Comparison of ENCODE assay signal across 12 cellular contexts in the genomic region with DNA sequence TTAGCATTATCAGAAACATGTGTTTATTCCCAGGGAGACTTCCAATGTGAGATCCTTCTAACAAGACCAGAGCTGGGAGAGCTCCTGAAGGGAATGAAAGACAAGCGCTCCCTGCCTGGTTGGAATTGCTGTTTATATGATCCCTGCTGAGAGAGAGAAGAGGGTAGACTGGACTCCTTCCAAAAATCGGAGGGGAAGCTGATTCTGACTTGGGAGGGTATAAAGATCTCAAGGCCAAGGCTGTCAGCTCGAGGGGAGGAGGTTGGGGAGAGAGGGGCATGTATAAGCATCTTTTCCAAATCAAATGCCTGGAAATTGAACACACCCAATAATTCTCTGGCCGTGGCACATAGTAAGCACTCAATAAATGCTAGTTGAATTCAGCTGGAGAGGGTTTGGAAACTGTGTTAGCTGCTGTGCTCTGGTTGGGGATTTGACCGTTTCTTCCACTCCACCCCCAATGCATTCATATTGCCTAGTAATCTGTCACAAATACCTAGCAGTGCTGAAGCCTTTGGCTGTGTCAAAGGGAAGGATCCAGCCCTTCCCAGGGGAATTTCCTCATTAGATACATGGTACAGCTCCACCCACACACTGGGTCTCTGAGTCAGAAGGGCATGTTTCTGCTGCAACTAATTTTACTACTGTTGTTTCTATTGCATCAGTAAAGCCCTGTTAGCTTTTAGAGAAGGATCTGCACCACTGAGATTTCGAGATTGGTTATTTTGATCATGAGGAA.
DNase-seq lines count a peak whose midpoint lies in the region; ATAC-seq and TF ChIP-seq lines count a peak whose summit lies in the region.
"Had no signal": no experiment of that assay in that cellular context is flagged by ENCODE, and none has a peak within 500 bp of the region (broad histone marks: within the 10 kb centered on the region; RNA-seq: fewer than 3 reads in every experiment).

No MANE protein-coding gene starts in this region.

- BruUV-seq in Calu3 (replicated peaks; lab: Mats Ljungman, UMichigan), result no TSS peak

- H3K27me3 Mint-ChIP-seq in Calu3 (ENCODE audit: unreplicated experiment), result peaks cover 76% of the 10 kb centered on the region

- no peak for TF ChIP-seq POLR2A in upper lobe of left lung (IDR thresholded peaks at IDR 0.05)

- DNase-seq in AG20443 (ENCODE audit: low spot score), result peak; percentile 23
- peak; percentile 44 for DNase-seq in HCEC 1CT
- DNase-seq in RWPE2 (ENCODE audit: low spot score), result no peak
- peak in 36 of 42 donors; percentile 11 to 85 (median 50) for DNase-seq in head of caudate nucleus
- no peak for DNase-seq in LoVo (ENCODE audit: low spot score)
- DNase-seq in Calu3, result no peak
- no peak for DNase-seq in upper lobe of left lung
- DNase-seq in T-helper 1 cell, result no peak
- DNase-seq: NCI-H146, SHP77, testis had no signal

- WGBS in upper lobe of left lung, 2 donors, result 46 to 54% methylated on average over 6 of the region's 6 CpGs

- intact Hi-C loops in head of caudate nucleus (cut with DNase I) (no loop called here), Calu3 (cut with micrococcal nuclease; ENCODE audit: unreplicated experiment) (loop anchor here (5.0 kb wide), 1 partner anchor 60 kb away; the partner anchor contains the start of gene CACNG2)

- H3K4me3 ChIP-seq in RWPE2 (ENCODE audit: severe bottlenecking) (no peak overlapping the region), upper lobe of left lung (no peak overlapping the region)
- H3K4me3 ChIP-seq: testis had no signal

- no peak for TF ChIP-seq EP300 in upper lobe of left lung (IDR thresholded peaks at IDR 0.05)

- peaks cover 3% of the 10 kb centered on the region for H3K4me1 ChIP-seq in RWPE2 (ENCODE audit: insufficient read depth, poor library complexity, severe bottlenecking)
- H3K4me1 ChIP-seq in upper lobe of left lung, result no peaks in the 10 kb centered on the region
- H3K4me1 ChIP-seq: testis had no signal

- TF ChIP-seq CTCF in RWPE2 (IDR thresholded peaks at IDR 0.05; ENCODE audit: poor library complexity, severe bottlenecking), result no peak
- TF ChIP-seq CTCF in Calu3 (IDR thresholded peaks at IDR 0.05; ENCODE audit: unreplicated experiment), result no peak
- no peak for TF ChIP-seq CTCF in upper lobe of left lung (IDR thresholded peaks at IDR 0.05)

- H3K9me3 ChIP-seq in RWPE2 (ENCODE audit: severe bottlenecking) (no peaks in the 10 kb centered on the region), upper lobe of left lung (no peaks in the 10 kb centered on the region)
- H3K9me3 ChIP-seq: testis had no signal

- H3K27me3 ChIP-seq in RWPE2 (ENCODE audit: insufficient read depth, poor library complexity, severe bottlenecking) (peaks cover 31% of the 10 kb centered on the region), upper lobe of left lung (no peaks in the 10 kb centered on the region)
- H3K27me3 ChIP-seq: testis had no signal

- CTCF ChIA-PET in Calu3 (lab: Charles Lee), result no interaction called here

- H3K27ac Mint-ChIP-seq in Calu3 (ENCODE audit: unreplicated experiment), result no peak overlapping the region
- H3K27ac Mint-ChIP-seq: activated T-helper 1 cell treated with anti-CD3 and anti-CD28 coated beads, Interleukin-12 subunit alpha, Interleukin-12 subunit beta, Interleukin-2, Interleukin-4 antibody, amounts not matched to agents 30 ng/mL and 10 ng/mL and 1 ng/mL, durations not matched to agents 14 hours and 24 hours and 36 hours had no signal

- no peaks in the 10 kb centered on the region for H3K4me1 Mint-ChIP-seq in Calu3 (ENCODE audit: low read depth, unreplicated experiment)

- ATAC-seq in RWPE2 (ENCODE audit: low read depth), result peak; percentile 92
- no peak for ATAC-seq in upper lobe of left lung (ENCODE audit: low FRiP score in 2 of 2)

- H3K27ac ChIP-seq in RWPE2 (ENCODE audit: poor library complexity, severe bottlenecking), result no peak overlapping the region
- no peak overlapping the region for H3K27ac ChIP-seq in upper lobe of left lung
- H3K27ac ChIP-seq: testis had no signal

- H3K36me3 Mint-ChIP-seq in Calu3 (ENCODE audit: insufficient read depth, unreplicated experiment), result no peaks in the 10 kb centered on the region

- no peak overlapping the region for H3K4me3 Mint-ChIP-seq in Calu3 (ENCODE audit: low read depth, unreplicated experiment)
- H3K4me3 Mint-ChIP-seq: activated T-helper 1 cell treated with anti-CD3 and anti-CD28 coated beads, Interleukin-12 subunit alpha, Interleukin-12 subunit beta, Interleukin-2, Interleukin-4 antibody, amounts not matched to agents 30 ng/mL and 10 ng/mL and 1 ng/mL, durations not matched to agents 14 hours and 24 hours and 36 hours had no signal

- H3K9me3 Mint-ChIP-seq in Calu3 (ENCODE audit: low read depth, unreplicated experiment), result no peaks in the 10 kb centered on the region
- H3K9me3 Mint-ChIP-seq: activated T-helper 1 cell treated with anti-CD3 and anti-CD28 coated beads, Interleukin-12 subunit alpha, Interleukin-12 subunit beta, Interleukin-2, Interleukin-4 antibody, amounts not matched to agents 30 ng/mL and 10 ng/mL and 1 ng/mL, durations not matched to agents 14 hours and 24 hours and 36 hours had no signal

- H3K36me3 ChIP-seq in RWPE2 (ENCODE audit: low read depth) (no peaks in the 10 kb centered on the region), upper lobe of left lung (no peaks in the 10 kb centered on the region)

Comparison
In these comparisons a context has a peak if more than half of its experiments do, and no peak if none do; other contexts are left out.
1. DNase-seq: peak in AG20443 (single experiment), HCEC 1CT (single experiment) and head of caudate nucleus (36 of 42); none in RWPE2 (single experiment), LoVo (single experiment), Calu3 (single experiment), upper lobe of left lung (0 of 2) and T-helper 1 cell (0 of 5).